In the genomic region with DNA sequence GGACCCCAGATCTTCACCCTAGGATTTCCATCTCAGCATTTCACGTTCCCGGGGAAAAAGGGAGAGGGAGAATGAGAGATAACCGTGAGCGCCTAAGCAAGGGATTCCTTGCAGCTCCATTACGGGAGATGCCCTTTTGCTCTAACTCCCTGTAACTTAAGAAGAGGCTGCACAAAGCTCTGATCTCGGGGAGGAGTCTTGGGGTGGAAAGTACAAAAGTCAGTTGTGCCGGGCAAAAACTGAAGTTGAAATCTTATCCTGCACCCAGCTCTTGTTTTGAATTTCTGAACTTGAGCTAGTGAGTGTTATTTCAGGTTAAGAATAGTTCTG, we compare ENCODE assay signal across 12 cellular contexts.
A peak's percentile ranks its signal among the peaks of the same experiment; 100 is the strongest.
DNase-seq lines count a peak whose midpoint lies in the region; ATAC-seq, FAIRE-seq and TF ChIP-seq lines count a peak whose summit lies in the region.
"Had no signal": no experiment of that assay in that cellular context is flagged by ENCODE, and none has a peak within 500 bp of the region (broad histone marks: within the 10 kb centered on the region; RNA-seq: fewer than 3 reads in every experiment).

No MANE protein-coding gene starts in this region.

- TF ChIP-seq POLR2A in H1 (IDR thresholded peaks at IDR 0.05; ENCODE audit: control extremely low read depth in 1 of 2, low read depth in 2 of 2, low read length in 2 of 2) = no peak

- no peaks in the 10 kb centered on the region for H3K79me1 ChIP-seq in H1 (ENCODE audit: low read depth, low read length)

- no peak overlapping the region for H3K4ac ChIP-seq in H1 (replicated peaks; ENCODE audit: insufficient read length, low read depth, low read length)

- H3K18ac ChIP-seq in H1 (ENCODE audit: extremely low read depth, low read length) = peak overlapping the region; percentile 76; the same call in 1 of the 2 replicates

- ATAC-seq in right cardiac atrium = no peak
- ATAC-seq in stimulated activated memory B cell treated with anti-CD40 and anti-IgM and Interleukin-4, amounts not matched to agents 10 μg/mL and 1 μg/mL and 100 μg/mL, for 72 hours = no peak

- no TSS peak for BruUV-seq in Caco-2 (replicated peaks; lab: Mats Ljungman, UMichigan)

- no peak for DNase-seq in left ventricle myocardium inferior
- DNase-seq in right cardiac atrium = no peak
- DNase-seq in H1 (ENCODE audit: low read depth in 1 of 2, low spot score in 2 of 2) = no peak
- no peak for DNase-seq in mesothelial cell of epicardium (ENCODE audit: low spot score in 2 of 2, unreplicated experiment in 2 of 2)
- no peak for DNase-seq in Caco-2
- no peak for DNase-seq in AML-193 (lab: John Stamatoyannopoulos, UW)
- DNase-seq in NCI-H1092 treated with DMSO at 0.1 percent for 48 hours (lab: John Stamatoyannopoulos, UW) = no peak
- DNase-seq: activated CD4-positive, alpha-beta T cell treated with anti-CD3 and anti-CD28 coated beads, Interleukin-2, amount 50 U/mL, for 1 hour; uterus had no signal

- H2BK5ac ChIP-seq in H1 (ENCODE audit: low read depth, low read length) = no peak overlapping the region

- TF ChIP-seq CTCF in left ventricle myocardium inferior (IDR thresholded peaks at IDR 0.05; ENCODE audit: borderline replicate concordance) = no peak
- no peak for TF ChIP-seq CTCF in H1 (IDR thresholded peaks at IDR 0.05; ENCODE audit: control extremely low read depth in 1 of 3, insufficient read depth in 1 of 3, low read depth in 1 of 3, low read length in 3 of 3)
- no peak for TF ChIP-seq CTCF in mesothelial cell of epicardium (IDR thresholded peaks at IDR 0.05; ENCODE audit: unreplicated experiment)
- no peak for TF ChIP-seq CTCF in Caco-2 (IDR thresholded peaks at IDR 0.05; ENCODE audit: insufficient read depth in 1 of 2, low read depth in 1 of 2, low read length in 1 of 2, severe bottlenecking in 1 of 2, unreplicated experiment in 1 of 2)

- WGBS in right cardiac atrium = 5% methylated on average over 7 of the region's 7 CpGs
- 4% methylated on average over 3 of the region's 7 CpGs; no CpG with 5 or more reads in 1 of the 2 experiments for WGBS in H1 (ENCODE audit: extremely low coverage in 1 of 2, insufficient coverage in 1 of 2, insufficient read length in 1 of 2, insufficient replicate concordance in 2 of 2, low coverage in 1 of 2, low lambda C conversion rate in 2 of 2, missing lambda C conversion rate in 1 of 2), 2 experiments

- no peak for TF ChIP-seq EP300 in H1 (IDR thresholded peaks at IDR 0.05; ENCODE audit: borderline replicate concordance in 1 of 2, low read depth in 2 of 2, low read length in 2 of 2)

- H2AFZ ChIP-seq in H1 (ENCODE audit: low read length) = peak overlapping the region; percentile 91

- H3K79me2 ChIP-seq in H1 (ENCODE audit: control insufficient read depth in 1 of 2, insufficient read depth in 2 of 2, low read length in 2 of 2) = no peaks in the 10 kb centered on the region

- H3K27me3 Mint-ChIP-seq in mesothelial cell of epicardium (ENCODE audit: low read depth) (peaks cover 79% of the 10 kb centered on the region), Caco-2 (ENCODE audit: insufficient read depth, unreplicated experiment) (peaks cover 27% of the 10 kb centered on the region)
- peaks cover 38% of the 10 kb centered on the region for H3K27me3 Mint-ChIP-seq in stimulated activated memory B cell treated with anti-CD40 and anti-IgM and Interleukin-4, amounts not matched to agents 10 μg/mL and 1 μg/mL and 100 μg/mL, for 72 hours

- H3K9me3 Mint-ChIP-seq in mesothelial cell of epicardium = peaks cover 5% of the 10 kb centered on the region
- H3K9me3 Mint-ChIP-seq in Caco-2 (ENCODE audit: unreplicated experiment) = no peaks in the 10 kb centered on the region
- H3K9me3 Mint-ChIP-seq in stimulated activated memory B cell treated with anti-CD40 and anti-IgM and Interleukin-4, amounts not matched to agents 10 μg/mL and 1 μg/mL and 100 μg/mL, for 72 hours = no peaks in the 10 kb centered on the region

- H3K27ac ChIP-seq in left ventricle myocardium inferior (replicated peaks) (no peak overlapping the region), right cardiac atrium (ENCODE audit: low read length) (no peak overlapping the region), H1 (ENCODE audit: low read depth, low read length) (no peak overlapping the region)
- H3K27ac ChIP-seq: BLaER1 treated with 17β-estradiol and CSF1 and Interleukin-3, amounts not matched to agents 10 nM and 100 nM; uterus had no signal

- H3K27ac Mint-ChIP-seq in mesothelial cell of epicardium = no peak overlapping the region
- no peak overlapping the region for H3K27ac Mint-ChIP-seq in Caco-2 (ENCODE audit: unreplicated experiment)
- no peak overlapping the region for H3K27ac Mint-ChIP-seq in stimulated activated memory B cell treated with anti-CD40 and anti-IgM and Interleukin-4, amounts not matched to agents 10 μg/mL and 1 μg/mL and 100 μg/mL, for 72 hours

- peaks cover 6% of the 10 kb centered on the region; the same call in 1 of the 2 replicates for H3K23me2 ChIP-seq in H1 (ENCODE audit: low read depth, low read length)

- H3K4me1 Mint-ChIP-seq in mesothelial cell of epicardium (peaks cover 8% of the 10 kb centered on the region), Caco-2 (ENCODE audit: low read depth, unreplicated experiment) (no peaks in the 10 kb centered on the region)
- H3K4me1 Mint-ChIP-seq in stimulated activated memory B cell treated with anti-CD40 and anti-IgM and Interleukin-4, amounts not matched to agents 10 μg/mL and 1 μg/mL and 100 μg/mL, for 72 hours = peaks cover 6% of the 10 kb centered on the region

- H3K56ac ChIP-seq in H1 (replicated peaks; ENCODE audit: insufficient read length, low read depth, low read length) = no peak overlapping the region

- H2BK15ac ChIP-seq in H1 (ENCODE audit: low read length) = no peak overlapping the region

- peak overlapping the region; percentile 91; the same call in 1 of the 2 replicates for H4K8ac ChIP-seq in H1 (ENCODE audit: extremely low read depth, insufficient read depth, low read length)

- FAIRE-seq in H1 (lab: Jason Lieb, UNC) = peak; percentile 69
- FAIRE-seq: K562 had no signal

- H3K36me3 ChIP-seq in left ventricle myocardium inferior = no peaks in the 10 kb centered on the region
- H3K36me3 ChIP-seq in H1 (ENCODE audit: control insufficient read depth in 2 of 4, insufficient read depth in 4 of 4, low read length in 3 of 4) = no peaks in the 10 kb centered on the region
- H3K36me3 ChIP-seq in Caco-2 (ENCODE audit: control insufficient read depth, insufficient read depth, low read length) = no peaks in the 10 kb centered on the region
- H3K36me3 ChIP-seq: BLaER1 treated with 17β-estradiol and CSF1 and Interleukin-3, amounts not matched to agents 10 nM and 100 nM; uterus had no signal

- H3K4me1 ChIP-seq in left ventricle myocardium inferior (peaks cover 14% of the 10 kb centered on the region), right cardiac atrium (ENCODE audit: control insufficient read depth, insufficient read depth, low read length) (no peaks in the 10 kb centered on the region), H1 (replicated peaks in 1 of 4; ENCODE audit: control insufficient read depth in 3 of 4, insufficient read depth in 4 of 4, low read length in 3 of 4) (peaks cover 0 to 12% (median 6%) of the 10 kb centered on the region in 4 experiments; a peak in 4 of 7 replicates), Caco-2 (no peaks in the 10 kb centered on the region)
- H3K4me1 ChIP-seq: BLaER1 treated with 17β-estradiol and CSF1 and Interleukin-3, amounts not matched to agents 10 nM and 100 nM; uterus had no signal

- H3K14ac ChIP-seq in H1 (ENCODE audit: insufficient read length) = no peak overlapping the region

- H2BK12ac ChIP-seq in H1 (ENCODE audit: low read depth, low read length) = peak overlapping the region; percentile 62; the same call in 1 of the 2 replicates

- peak overlapping the region; percentile 23; the same call in 1 of the 2 replicates for H2BK20ac ChIP-seq in H1 (ENCODE audit: low read length)

- H4K91ac ChIP-seq in H1 (replicated peaks; ENCODE audit: insufficient read length, low read length) = no peak overlapping the region

- H3K4me3 Mint-ChIP-seq in mesothelial cell of epicardium (peak overlapping the region; percentile 59), Caco-2 (ENCODE audit: unreplicated experiment) (no peak overlapping the region)
- H3K4me3 Mint-ChIP-seq in stimulated activated memory B cell treated with anti-CD40 and anti-IgM and Interleukin-4, amounts not matched to agents 10 μg/mL and 1 μg/mL and 100 μg/mL, for 72 hours = no peak overlapping the region

- peaks cover 89% of the 10 kb centered on the region for H3K27me3 ChIP-seq in left ventricle myocardium inferior (ENCODE audit: low read depth)
- peaks cover 12% of the 10 kb centered on the region for H3K27me3 ChIP-seq in right cardiac atrium (ENCODE audit: control insufficient read depth, insufficient read depth)
- H3K27me3 ChIP-seq in H1 (replicated peaks in 1 of 4; ENCODE audit: control insufficient read depth in 3 of 4, extremely low read depth in 1 of 4, insufficient read depth in 3 of 4, low read length in 3 of 4) = no peaks in the 10 kb centered on the region
- H3K27me3 ChIP-seq in Caco-2 (replicated peaks; ENCODE audit: control insufficient read depth, insufficient read depth, low read length) = no peaks in the 10 kb centered on the region; the same call in none of the 2 replicates

- H2AK5ac ChIP-seq in H1 (ENCODE audit: low read depth, low read length) = no peak overlapping the region

- no peak overlapping the region for H2BK120ac ChIP-seq in H1 (replicated peaks; ENCODE audit: low read depth, low read length)

- peak overlapping the region in 3 of 4 experiments; percentile 45 to 58 (median 49); a peak in 3 of 7 replicates for H3K9ac ChIP-seq in H1 (replicated peaks in 1 of 4; ENCODE audit: extremely low read depth in 1 of 4, low read depth in 3 of 4, low read length in 3 of 4)
- H3K9ac ChIP-seq: BLaER1 treated with 17β-estradiol and CSF1 and Interleukin-3, amounts not matched to agents 10 nM and 100 nM had no signal

- H3K9me3 ChIP-seq in left ventricle myocardium inferior (replicated peaks) (no peaks in the 10 kb centered on the region), right cardiac atrium (ENCODE audit: control insufficient read depth, low read length) (no peaks in the 10 kb centered on the region), H1 (ENCODE audit: insufficient read depth in 2 of 2, low read depth in 1 of 2, low read length in 1 of 2) (no peaks in the 10 kb centered on the region), Caco-2 (no peaks in the 10 kb centered on the region)
- H3K9me3 ChIP-seq: uterus had no signal

- POLR2A ChIA-PET in H1 (lab: Charles Lee; ENCODE audit: partially characterized antibody) (interaction anchor here (0.6 to 2.2 kb wide), 12 partner anchors 19 to 403 kb away, joined by 3 to 12 read pairs (median 4); a partner anchor contains a TSS), Caco-2 (lab: Charles Lee) (no interaction called here)

- no peaks in the 10 kb centered on the region for H4K20me1 ChIP-seq in H1 (replicated peaks in 1 of 2; ENCODE audit: control insufficient read depth in 1 of 2, insufficient read depth in 2 of 2, low read length in 2 of 2)
- H4K20me1 ChIP-seq: BLaER1 treated with 17β-estradiol and CSF1 and Interleukin-3, amounts not matched to agents 10 nM and 100 nM had no signal

- H3K23ac ChIP-seq in H1 (ENCODE audit: insufficient read length) = no peak overlapping the region

- H4K5ac ChIP-seq in H1 (ENCODE audit: insufficient read length, low read depth, low read length) = peak overlapping the region; percentile 1

- H3K4me3 ChIP-seq in left ventricle myocardium inferior (peak overlapping the region; percentile 57), right cardiac atrium (ENCODE audit: low read length) (no peak overlapping the region), H1 (ENCODE audit: extremely low read depth in 1 of 4, insufficient read depth in 2 of 4, low read depth in 3 of 4, low read length in 4 of 4) (peak overlapping the region; percentile 67 to 85 (median 68)), Caco-2 (ENCODE audit: low read depth, low read length) (no peak overlapping the region)
- H3K4me3 ChIP-seq: BLaER1 treated with 17β-estradiol and CSF1 and Interleukin-3, amounts not matched to agents 10 nM and 100 nM; K562 had no signal

- H3K36me3 Mint-ChIP-seq in mesothelial cell of epicardium = no peaks in the 10 kb centered on the region
- H3K36me3 Mint-ChIP-seq in Caco-2 (ENCODE audit: insufficient read depth, unreplicated experiment) = no peaks in the 10 kb centered on the region
- H3K36me3 Mint-ChIP-seq in stimulated activated memory B cell treated with anti-CD40 and anti-IgM and Interleukin-4, amounts not matched to agents 10 μg/mL and 1 μg/mL and 100 μg/mL, for 72 hours = no peaks in the 10 kb centered on the region

- CTCF ChIA-PET in H1 (lab: Charles Lee; ENCODE audit: partially characterized antibody) = interaction anchor here (0.7 to 2.8 kb wide), 26 partner anchors 8 to 531 kb away, joined by 3 to 19 read pairs (median 4); no protein-coding TSS in a partner anchor
- CTCF ChIA-PET in Caco-2 (lab: Charles Lee) = no interaction called here

- TF ChIP-seq RAD21 in H1 (IDR thresholded peaks at IDR 0.05 in 1 of 2, conservative IDR thresholded peaks at IDR 0.05 in 1 of 2; ENCODE audit: low read depth in 2 of 2, low read length in 2 of 2) = no peak

- peak overlapping the region; percentile 87 to 96 for H3K4me2 ChIP-seq in H1 (ENCODE audit: insufficient read depth in 1 of 2, low read depth in 2 of 2, low read length in 2 of 2)
- H3K4me2 ChIP-seq: BLaER1 treated with 17β-estradiol and CSF1 and Interleukin-3, amounts not matched to agents 10 nM and 100 nM had no signal

- intact Hi-C loops in left ventricle myocardium inferior (cut with micrococcal nuclease) = no loop called here
- intact Hi-C loops in right cardiac atrium (cut with DNase I) = no loop called here
- intact Hi-C loops in Caco-2 (cut with micrococcal nuclease; ENCODE audit: unreplicated experiment) = no loop called here

Comparison
In these comparisons a context has a peak if more than half of its experiments do, and no peak if none do; other contexts are left out.
1. H3K4me3 ChIP-seq: peak in left ventricle myocardium inferior (single experiment) and H1 (4 of 4); none in right cardiac atrium (single experiment) and Caco-2 (single experiment).